In the genomic region with DNA sequence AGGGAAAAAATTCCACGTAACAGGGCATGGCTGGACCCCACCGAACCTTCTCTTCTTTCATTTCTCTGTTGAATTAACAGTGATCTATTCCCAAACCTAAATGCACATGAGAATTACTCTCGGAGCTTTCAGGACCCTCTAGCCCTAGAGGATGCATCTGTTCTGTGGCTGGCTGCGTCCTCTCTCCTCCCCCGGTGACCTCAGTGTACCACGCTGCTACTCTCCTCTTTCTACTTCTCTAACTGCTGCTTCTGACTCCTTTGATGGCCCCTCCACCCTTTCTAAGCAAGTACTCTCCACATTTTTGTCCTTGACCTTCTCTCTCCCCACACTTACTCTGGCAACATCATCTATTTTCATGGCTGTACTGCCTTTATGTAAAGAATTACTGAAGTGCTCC, we compare ENCODE assay signal across 20 cellular contexts. TPM values are rescaled to one million over a fixed set of nuclear protein-coding genes. Genes with fewer than 3 reads are reported as not detected.
"Had no signal": no experiment of that assay in that cellular context is flagged by ENCODE, and none has a peak within 500 bp of the region (broad histone marks: within the 10 kb centered on the region; RNA-seq: fewer than 3 reads in every experiment).

No MANE protein-coding gene starts in this region.

- H3K4me1 Mint-ChIP-seq: neural progenitor cell had no signal

- H3K4me1 ChIP-seq: neural progenitor cell, testis had no signal

- H3K4me2 ChIP-seq: neural progenitor cell had no signal

- H3K27me3 ChIP-seq: brain microvascular endothelial cell, gastrocnemius medialis, heart right ventricle, neural progenitor cell, right lobe of liver, testis, upper lobe of left lung had no signal

- H3K9me3 ChIP-seq: gastrocnemius medialis, heart right ventricle, lower lobe of right lung, right lobe of liver, testis, upper lobe of left lung had no signal

- DNase-seq: activated CD4-positive, alpha-beta T cell treated with anti-CD3 and anti-CD28 coated beads for 4 hours; anterior cingulate cortex; brain microvascular endothelial cell; cerebellar nuclear complex; effector memory CD4-positive, alpha-beta T cell; gastrocnemius medialis; heart right ventricle; left colon; lower lobe of right lung; right lobe of liver; stimulated activated naive CD8-positive, alpha-beta T cell treated with anti-CD3 and anti-CD28 coated beads, Interleukin-15, amount 100 ng/mL, for 72 hours; T-helper 1 cell; testis; upper lobe of left lung had no signal

- H3K4me3 ChIP-seq: gastrocnemius medialis, heart right ventricle, lower lobe of right lung, neural progenitor cell, right lobe of liver, testis, upper lobe of left lung had no signal

- H2AFZ ChIP-seq: neural progenitor cell had no signal

- ATAC-seq: gastrocnemius medialis; left colon; lower lobe of right lung; right lobe of liver; stimulated activated naive CD8-positive, alpha-beta T cell treated with anti-CD3 and anti-CD28 coated beads, Interleukin-15, amount 100 ng/mL, for 72 hours had no signal

- H3K27ac ChIP-seq: brain microvascular endothelial cell, gastrocnemius medialis, lower lobe of right lung, neural progenitor cell, right lobe of liver, testis, upper lobe of left lung had no signal

- H3K36me3 ChIP-seq: neural progenitor cell had no signal

- H3K27me3 Mint-ChIP-seq: stimulated activated naive CD8-positive, alpha-beta T cell treated with anti-CD3 and anti-CD28 coated beads, Interleukin-15, amount 100 ng/mL, for 72 hours had no signal

- H3K9ac ChIP-seq: neural progenitor cell had no signal

- H3K27ac Mint-ChIP-seq: mesothelial cell of epicardium, neural progenitor cell had no signal

- H3K9me3 Mint-ChIP-seq: mesothelial cell of epicardium; neural progenitor cell; stimulated activated naive CD8-positive, alpha-beta T cell treated with anti-CD3 and anti-CD28 coated beads, Interleukin-15, amount 100 ng/mL, for 72 hours had no signal

- H3K4me3 Mint-ChIP-seq: mesothelial cell of epicardium; neural progenitor cell; stimulated activated naive CD8-positive, alpha-beta T cell treated with anti-CD3 and anti-CD28 coated beads, Interleukin-15, amount 100 ng/mL, for 72 hours had no signal

- FAIRE-seq: islet of Langerhans had no signal

RNA-seq across cellular contexts. Expression of gene APOA1, which starts 12.1 kb away (rescaled TPM):
- total RNA-seq: epithelial cell of proximal tubule, left colon, osteocyte, pulmonary artery endothelial cell had no signal

RNA-seq across cellular contexts. Expression of gene APOC3, which starts 19.8 kb away (rescaled TPM):
- total RNA-seq: epithelial cell of proximal tubule, left colon, lower lobe of right lung, mesothelial cell of epicardium, osteocyte, pulmonary artery endothelial cell had no signal

RNA-seq across cellular contexts. Expression of gene APOA4, which starts 26.4 kb away (rescaled TPM):
- total RNA-seq: epithelial cell of proximal tubule, left colon, lower lobe of right lung, mesothelial cell of epicardium, osteocyte, pulmonary artery endothelial cell, testis, upper lobe of left lung had no signal

RNA-seq across cellular contexts. Expression of gene APOA5, which starts 57.8 kb away (rescaled TPM):
- total RNA-seq: epithelial cell of proximal tubule, heart right ventricle, left colon, mesothelial cell of epicardium, osteocyte, pulmonary artery endothelial cell had no signal
- polyA plus RNA-seq: heart right ventricle had no signal
